13 cellular contexts compared by ENCODE assay signal in genomic region chr1:64133036-64133435, GRCh38.
DNase-seq lines count a peak whose midpoint lies in the region; ATAC-seq, FAIRE-seq and TF ChIP-seq lines count a peak whose summit lies in the region.
"Had no signal": no experiment of that assay in that cellular context is flagged by ENCODE, and none has a peak within 500 bp of the region (broad histone marks: within the 10 kb centered on the region; RNA-seq: fewer than 3 reads in every experiment).

No MANE protein-coding gene starts in this region.

- H3K27me3 Mint-ChIP-seq in nephron (ENCODE audit: low read depth): peaks cover 4% of the 10 kb centered on the region
- peaks cover 0 to 1% (median 0%) of the 10 kb centered on the region in 5 donors for H3K27me3 Mint-ChIP-seq in naive thymus-derived CD8-positive, alpha-beta T cell

- POLR2A ChIA-PET in PC-9 (lab: Charles Lee; ENCODE audit: unreplicated experiment) (interaction anchor here (0.5 to 0.6 kb wide), 3 partner anchors 126 to 451 kb away, joined by 3 to 8 read pairs (median 3); no protein-coding TSS in a partner anchor), endothelial cell of umbilical vein (lab: Charles Lee) (no interaction called here)
- POLR2A ChIA-PET in naive thymus-derived CD8-positive, alpha-beta T cell (lab: Charles Lee): interaction anchor here (0.7 kb wide), 1 partner anchor 482 kb away, joined by 6 read pairs; no protein-coding TSS in a partner anchor

- no peaks in the 10 kb centered on the region for H3K79me2 ChIP-seq in PC-9 (ENCODE audit: low read depth)
- no peaks in the 10 kb centered on the region for H3K79me2 ChIP-seq in endothelial cell of umbilical vein (ENCODE audit: control insufficient read depth, insufficient read depth, low read length)

- H3K4me2 ChIP-seq in PC-9: peak overlapping the region; percentile 51
- no peak overlapping the region for H3K4me2 ChIP-seq in endothelial cell of umbilical vein (ENCODE audit: insufficient read depth, low read length)

- H4K20me1 ChIP-seq in PC-9 (ENCODE audit: insufficient read depth) (no peaks in the 10 kb centered on the region), endothelial cell of umbilical vein (replicated peaks; ENCODE audit: control insufficient read depth, extremely low read depth, insufficient read depth, low read length) (no peaks in the 10 kb centered on the region)

- H3K9me2 ChIP-seq in PC-9 (ENCODE audit: insufficient read depth): no peaks in the 10 kb centered on the region

- H3K4me1 ChIP-seq in PC-9 (replicated peaks; ENCODE audit: insufficient read depth): peaks cover 38% of the 10 kb centered on the region
- H3K4me1 ChIP-seq in endothelial cell of umbilical vein (ENCODE audit: control insufficient read depth, extremely low read depth, insufficient read depth, low read length): no peaks in the 10 kb centered on the region

- DNase-seq in Caki2 (ENCODE audit: low read depth): peak; percentile 86
- DNase-seq in PC-9: peak; percentile 80 to 94
- DNase-seq in endothelial cell of umbilical vein (ENCODE audit: low read depth, low spot score): peak; percentile 5
- DNase-seq in T-helper 9 cell: no peak
- no peak for DNase-seq in Right ventricle myocardium inferior (ENCODE audit: missing footprints)
- DNase-seq in naive thymus-derived CD8-positive, alpha-beta T cell: no peak
- DNase-seq: activated CD8-positive, alpha-beta memory T cell treated with anti-CD3 and anti-CD28 coated beads for 24 hours; erythroblast; NCI-H524 had no signal

- no peak overlapping the region for H3K4me3 ChIP-seq in PC-9
- H3K4me3 ChIP-seq in endothelial cell of umbilical vein (replicated peaks in 1 of 3; ENCODE audit: insufficient read depth in 1 of 3, low read depth in 1 of 3, low read length in 3 of 3): no peak overlapping the region
- H3K4me3 ChIP-seq: lung had no signal

- H3K4me1 Mint-ChIP-seq in nephron: peaks cover 49% of the 10 kb centered on the region
- no peaks in the 10 kb centered on the region for H3K4me1 Mint-ChIP-seq in naive thymus-derived CD8-positive, alpha-beta T cell

- no peaks in the 10 kb centered on the region for H3K9me1 ChIP-seq in endothelial cell of umbilical vein (replicated peaks; ENCODE audit: control insufficient read depth, extremely low read depth, insufficient read depth, low read length)

- no peak for TF ChIP-seq POLR2A in endothelial cell of umbilical vein (IDR thresholded peaks at IDR 0.05; ENCODE audit: low read depth, low read length)

- H3K9ac ChIP-seq in endothelial cell of umbilical vein (replicated peaks; ENCODE audit: extremely low read depth, insufficient read depth, low read length): no peak overlapping the region

- no peak overlapping the region for H3K4me3 Mint-ChIP-seq in nephron
- no peak overlapping the region for H3K4me3 Mint-ChIP-seq in naive thymus-derived CD8-positive, alpha-beta T cell

- no TSS peak for BruUV-seq in PC-9 (replicated peaks; lab: Mats Ljungman, UMichigan)
- BruUV-seq in endothelial cell of umbilical vein (replicated peaks; lab: Mats Ljungman, UMichigan): no TSS peak

- intact Hi-C loops in PC-9 (cut with micrococcal nuclease; ENCODE audit: unreplicated experiment) (loop anchor here (1.0 to 2.0 kb wide), 4 partner anchors 94 to 286 kb away; no protein-coding TSS in a partner anchor), endothelial cell of umbilical vein (cut with micrococcal nuclease) (no loop called here), Right ventricle myocardium inferior (cut with DNase I) (loop anchor here (5.0 to 10.0 kb wide), 2 partner anchors 88 to 196 kb away; no protein-coding TSS in a partner anchor)

- peaks cover 16% of the 10 kb centered on the region for H3F3A ChIP-seq in PC-9 (ENCODE audit: insufficient read depth, low read depth)

- CTCF ChIA-PET in PC-9 (lab: Charles Lee) (interaction anchor here (0.5 to 1.5 kb wide), 7 partner anchors 110 to 441 kb away, joined by 3 to 7 read pairs (median 3); no protein-coding TSS in a partner anchor), endothelial cell of umbilical vein (lab: Charles Lee) (interaction anchor here (0.9 to 8.8 kb wide), 7 partner anchors 31 to 459 kb away, joined by 3 to 231 read pairs (median 5); partner anchors contain the start of gene ROR1)

- H2AFZ ChIP-seq in PC-9: no peak overlapping the region
- H2AFZ ChIP-seq in endothelial cell of umbilical vein (ENCODE audit: low read depth, low read length): no peak overlapping the region

- dilution Hi-C loops in endothelial cell of umbilical vein (cut with MboI; ENCODE audit: extremely low pct_ligation_motif_present, low sequenced_read_pairs): loop anchor here (25.0 kb wide), 1 partner anchor 446 kb away; no protein-coding TSS in a partner anchor

- H3K9me3 Mint-ChIP-seq in nephron: no peaks in the 10 kb centered on the region
- H3K9me3 Mint-ChIP-seq in naive thymus-derived CD8-positive, alpha-beta T cell: no peaks in the 10 kb centered on the region

- H3K27ac Mint-ChIP-seq in nephron: peak overlapping the region in 2 of 3 experiments; percentile 50 to 83
- peak overlapping the region in 1 of 10 donors; percentile 19 for H3K27ac Mint-ChIP-seq in naive thymus-derived CD8-positive, alpha-beta T cell

- TF ChIP-seq CTCF in PC-9 (conservative IDR thresholded peaks at IDR 0.05): no peak
- TF ChIP-seq CTCF in endothelial cell of umbilical vein (IDR thresholded peaks at IDR 0.05; ENCODE audit: extremely low read depth in 1 of 2, insufficient read depth in 1 of 2, low read depth in 1 of 2, low read length in 2 of 2): no peak
- TF ChIP-seq CTCF in nephron (IDR thresholded peaks at IDR 0.05; ENCODE audit: unreplicated experiment in 3 of 3): no peak

- H3K36me3 ChIP-seq in PC-9 (ENCODE audit: low read depth) (no peaks in the 10 kb centered on the region), endothelial cell of umbilical vein (ENCODE audit: control insufficient read depth in 2 of 2, extremely low read depth in 1 of 2, insufficient read depth in 2 of 2, low read length in 2 of 2) (no peaks in the 10 kb centered on the region)

- peaks cover 10% of the 10 kb centered on the region for H3K36me3 Mint-ChIP-seq in nephron (ENCODE audit: low read depth)
- no peaks in the 10 kb centered on the region for H3K36me3 Mint-ChIP-seq in naive thymus-derived CD8-positive, alpha-beta T cell

- ATAC-seq in HG02759 (IDR thresholded peaks at IDR 0.05; ENCODE audit: unreplicated experiment): no peak
- ATAC-seq in Right ventricle myocardium inferior: no peak
- no peak for ATAC-seq in naive thymus-derived CD8-positive, alpha-beta T cell

- no peak for FAIRE-seq in endothelial cell of umbilical vein (lab: Jason Lieb, UNC)
- FAIRE-seq: GM18507 had no signal

- no peaks in the 10 kb centered on the region for H3K27me3 ChIP-seq in PC-9 (ENCODE audit: insufficient read depth, low read depth)
- no peaks in the 10 kb centered on the region for H3K27me3 ChIP-seq in endothelial cell of umbilical vein (ENCODE audit: control insufficient read depth in 2 of 2, insufficient read depth in 2 of 2, low read length in 2 of 2)

- no peaks in the 10 kb centered on the region for H3K9me3 ChIP-seq in PC-9 (ENCODE audit: insufficient read depth, low read depth)
- H3K9me3 ChIP-seq in endothelial cell of umbilical vein (replicated peaks; ENCODE audit: control insufficient read depth, insufficient read depth, low read length): no peaks in the 10 kb centered on the region

- in situ Hi-C loops in Caki2 (cut with HindIII; ENCODE audit: low pct_unique_long_range_greater_than_20kb, low sequenced_read_pairs): no loop called here

- peak overlapping the region; percentile 65 for H3K27ac ChIP-seq in PC-9
- H3K27ac ChIP-seq in endothelial cell of umbilical vein (ENCODE audit: insufficient read depth, low read depth, low read length): no peak overlapping the region

TF ChIP-seq in endothelial cell of umbilical vein, 7 proteins besides CTCF, POLR2A, EP300 and RAD21:
- TF ChIP-seq, protein P1, sequence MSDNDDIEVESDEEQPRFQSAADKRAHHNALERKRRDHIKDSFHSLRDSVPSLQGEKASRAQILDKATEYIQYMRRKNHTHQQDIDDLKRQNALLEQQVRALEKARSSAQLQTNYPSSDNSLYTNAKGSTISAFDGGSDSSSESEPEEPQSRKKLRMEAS (IDR thresholded peaks at IDR 0.05; ENCODE audit: insufficient read depth, insufficient read length): no peak
- TF ChIP-seq MYC (IDR thresholded peaks at IDR 0.05; ENCODE audit: low read depth, low read length): no peak
- no peak for TF ChIP-seq JUN (IDR thresholded peaks at IDR 0.05; ENCODE audit: borderline replicate concordance, insufficient read depth, insufficient read length, low read depth)
- peak; percentile 67 for TF ChIP-seq FOS (IDR thresholded peaks at IDR 0.05; ENCODE audit: borderline replicate concordance, insufficient read depth, low read length)
- no peak for TF ChIP-seq EZH2 (IDR thresholded peaks at IDR 0.05; ENCODE audit: borderline replicate concordance, low read depth, low read length, severe bottlenecking)
- TF ChIP-seq GATA2 (IDR thresholded peaks at IDR 0.05; ENCODE audit: insufficient read depth, insufficient read length, low read depth, low read length): peak; percentile 47
- peak; percentile 51 for TF ChIP-seq POLR2AphosphoS5 (IDR thresholded peaks at IDR 0.05; ENCODE audit: insufficient read depth, low read depth, low read length)

Comparison
In these comparisons a context has a peak if more than half of its experiments do, and no peak if none do; other contexts are left out.
1. DNase-seq: peak in Caki2 (single experiment), PC-9 (2 of 2) and endothelial cell of umbilical vein (single experiment); none in T-helper 9 cell (single experiment), Right ventricle myocardium inferior (single experiment) and naive thymus-derived CD8-positive, alpha-beta T cell (0 of 10).